27 cellular contexts compared by ENCODE assay signal in genomic region chr4:162977788-162978187, GRCh38.
"Had no signal": no experiment of that assay in that cellular context is flagged by ENCODE, and none has a peak within 500 bp of the region (broad histone marks: within the 10 kb centered on the region; RNA-seq: fewer than 3 reads in every experiment).

No MANE protein-coding gene starts in this region.

- DNase-seq: stimulated activated CD4-positive, alpha-beta T cell treated with anti-CD3 and anti-CD28 coated beads, Interleukin-2, amount 100 ng/mL, for 48 hours; stimulated activated CD4-positive, alpha-beta T cell treated with anti-CD3 and anti-CD28 coated beads, Interleukin-4, amount 100 ng/mL, for 1 hour; stimulated activated CD4-positive, alpha-beta T cell treated with anti-CD3 and anti-CD28 coated beads, Interleukin-4, amount 100 ng/mL, for 24 hours; stimulated activated CD4-positive, alpha-beta T cell treated with anti-CD3 and anti-CD28 coated beads, Interleukin-4, amount 100 ng/mL, for 4 hours; stimulated activated CD8-positive, alpha-beta memory T cell treated with anti-CD3 and anti-CD28 coated beads, Interleukin-4, amount 100 ng/mL, for 48 hours; stimulated activated naive B cell treated with anti-CD40 and anti-IgM and Interleukin-4, amounts not matched to agents 10 μg/mL and 1 μg/mL and 100 μg/mL, for 72 hours; stimulated activated naive CD4-positive, alpha-beta T cell; stimulated activated naive CD4-positive, alpha-beta T cell treated with Interleukin-2 at 50 U/mL for 16 hours; stimulated activated naive CD8-positive, alpha-beta T cell treated with anti-CD3 and anti-CD28 coated beads, Interleukin-15, amount 100 ng/mL, for 72 hours; stimulated activated naive CD8-positive, alpha-beta T cell treated with anti-CD3 and anti-CD28 coated beads, Interleukin-15, Interleukin-2, amounts not matched to agents 100 U/mL and 50 U/mL, for 24 hours; stomach; substantia nigra; testis; thyroid gland; tibial artery; transverse colon; trophoblast cell; upper lobe of left lung; upper lobe of right lung; uterus had no signal

- H3K27ac ChIP-seq: stomach, suprapubic skin, testis, thoracic aorta, thyroid gland, tibial artery, tibial nerve, transverse colon, upper lobe of left lung, upper lobe of right lung, uterus, vagina had no signal

- H3K4me3 ChIP-seq: stomach, suprapubic skin, testis, thoracic aorta, thyroid gland, tibial artery, tibial nerve, transverse colon, upper lobe of left lung, upper lobe of right lung, uterus, vagina had no signal

- H3K4me1 ChIP-seq: stomach, suprapubic skin, testis, thyroid gland, tibial artery, tibial nerve, transverse colon, upper lobe of left lung, upper lobe of right lung, uterus, vagina had no signal

- ATAC-seq: stimulated activated effector memory CD8-positive, alpha-beta T cell treated with anti-CD3 and anti-CD28 coated beads, Interleukin-12 subunit alpha, Interleukin-12 subunit beta, amount 100 ng/mL, for 72 hours; stimulated activated memory B cell treated with anti-CD40 and anti-IgM and Interleukin-4, amounts not matched to agents 10 μg/mL and 1 μg/mL and 100 μg/mL, for 72 hours; stimulated activated naive B cell treated with anti-CD40 and anti-IgM and Interleukin-4, amounts not matched to agents 10 μg/mL and 1 μg/mL and 100 μg/mL, for 72 hours; stimulated activated naive CD8-positive, alpha-beta T cell treated with anti-CD3 and anti-CD28 coated beads, Interleukin-15, amount 100 ng/mL, for 72 hours; stimulated activated naive CD8-positive, alpha-beta T cell treated with anti-CD3 and anti-CD28 coated beads, Interleukin-15, Interleukin-2, amounts not matched to agents 100 U/mL and 50 U/mL, for 24 hours; upper lobe of right lung had no signal

- FAIRE-seq: urothelium cell line had no signal

- H3K9me3 ChIP-seq: stomach, suprapubic skin, testis, thoracic aorta, thyroid gland, tibial nerve, transverse colon, upper lobe of left lung, upper lobe of right lung, uterus, vagina had no signal
